In genomic region chr11:88167853-88168252, GRCh38 we compare ENCODE assay signal across 22 cellular contexts. TPM values are rescaled to one million over a fixed set of nuclear protein-coding genes. Genes with fewer than 3 reads are reported as not detected.
DNase-seq lines count a peak whose midpoint lies in the region; FAIRE-seq and TF ChIP-seq lines count a peak whose summit lies in the region.
"Had no signal": no experiment of that assay in that cellular context is flagged by ENCODE, and none has a peak within 500 bp of the region (broad histone marks: within the 10 kb centered on the region; RNA-seq: fewer than 3 reads in every experiment).

No MANE protein-coding gene starts in this region.

- H4K8ac ChIP-seq in H9 (replicated peaks; ENCODE audit: insufficient read length, low read depth, low read length): no peak overlapping the region

- no peak overlapping the region for H2BK12ac ChIP-seq in H9 (ENCODE audit: insufficient read length, low read depth, low read length)

- no peaks in the 10 kb centered on the region for H3K79me2 ChIP-seq in H9 (ENCODE audit: insufficient read depth, low read length)

- no peak overlapping the region for H2AK5ac ChIP-seq in H9 (ENCODE audit: insufficient read length, low read length)

- no peak overlapping the region for H3K27ac Mint-ChIP-seq in H9
- H3K27ac Mint-ChIP-seq: B cell; CD14-positive monocyte; CD4-positive, alpha-beta T cell; CD8-positive, alpha-beta memory T cell; HFFc6 had no signal

- H3K79me1 ChIP-seq in H9 (ENCODE audit: insufficient read depth, low read depth, low read length, poor library complexity, severe bottlenecking): no peaks in the 10 kb centered on the region

- no peaks in the 10 kb centered on the region for H3K23me2 ChIP-seq in H9 (ENCODE audit: insufficient read length, low read depth, low read length, poor library complexity, severe bottlenecking)

- H3K4me2 ChIP-seq in H9 (ENCODE audit: insufficient read depth, insufficient read length, low read length): no peak overlapping the region
- H3K4me2 ChIP-seq: BLaER1 treated with 17β-estradiol and CSF1 and Interleukin-3, amounts not matched to agents 10 nM and 100 nM had no signal

- no peaks in the 10 kb centered on the region for H3K4me1 ChIP-seq in H9 (ENCODE audit: insufficient read depth, low read length)
- H3K4me1 ChIP-seq: HAP-1 had no signal

- H3T11ph ChIP-seq in H9 (ENCODE audit: low read length): no peak overlapping the region

- H4K5ac ChIP-seq in H9 (ENCODE audit: insufficient read length, low read depth, low read length): no peak overlapping the region

- H3K27me3 Mint-ChIP-seq in H9 (ENCODE audit: low read depth): no peaks in the 10 kb centered on the region
- H3K27me3 Mint-ChIP-seq: CD4-positive, alpha-beta T cell had no signal

- DNase-seq in EH (ENCODE audit: low read depth): peak; percentile 41
- DNase-seq in ELR (ENCODE audit: low read depth): peak; percentile 6
- DNase-seq in epithelial cell of prostate (ENCODE audit: low read depth, low spot score): no peak
- peak; percentile 29 for DNase-seq in kidney tubule cell (ENCODE audit: low spot score)
- DNase-seq in H9: no peak
- DNase-seq in AG08396 (ENCODE audit: low spot score): no peak
- DNase-seq in dorsolateral prefrontal cortex: no peak
- DNase-seq in RCC 7860 (ENCODE audit: low spot score): no peak
- DNase-seq: CD4-positive, alpha-beta T cell; CD8-positive, alpha-beta memory T cell; DMS 273 treated with DMSO at 0.1 percent for 48 hours; DMS79; GM23248; HFFc6 had no signal

- peaks cover 0 to 6% (median 4%) of the 10 kb centered on the region in 3 experiments; a peak in 3 of 7 replicates for H3K36me3 Mint-ChIP-seq in H9 (ENCODE audit: insufficient read depth in 1 of 3, low read depth in 3 of 3)
- H3K36me3 Mint-ChIP-seq: CD14-positive monocyte; CD8-positive, alpha-beta memory T cell had no signal

- no peak overlapping the region for H3K18ac ChIP-seq in H9 (ENCODE audit: insufficient read length, low read depth, low read length)

- no peak overlapping the region for H3K23ac ChIP-seq in H9 (ENCODE audit: insufficient read length, low read depth, low read length)

- H3K4me3 Mint-ChIP-seq in H9: no peak overlapping the region
- H3K4me3 Mint-ChIP-seq: B cell; CD14-positive monocyte; CD4-positive, alpha-beta T cell; CD8-positive, alpha-beta memory T cell; HFFc6 had no signal

- H3K9me3 Mint-ChIP-seq in H9: no peaks in the 10 kb centered on the region
- H3K9me3 Mint-ChIP-seq: CD4-positive, alpha-beta T cell; CD8-positive, alpha-beta memory T cell; HFFc6 had no signal

- intact Hi-C loops in dorsolateral prefrontal cortex (cut with DNase I): no loop called here

- FAIRE-seq in RCC 7860 (lab: Jason Lieb, UNC): no peak
- FAIRE-seq: D721Med, G401.6, GM12892 had no signal

- no peak overlapping the region for H2BK15ac ChIP-seq in H9 (ENCODE audit: low read depth, low read length)

- no peak overlapping the region for H2AFZ ChIP-seq in H9 (ENCODE audit: low read length)
- H2AFZ ChIP-seq: GM23248 had no signal

- TF ChIP-seq CTCF in H9 (conservative IDR thresholded peaks at IDR 0.05): no peak
- TF ChIP-seq CTCF in dorsolateral prefrontal cortex (IDR thresholded peaks at IDR 0.05 in 54 of 56, conservative IDR thresholded peaks at IDR 0.05 in 2 of 56; ENCODE audit: low read depth in 1 of 56, partially characterized antibody in 56 of 56): no peak

- H3K4me3 ChIP-seq in dorsolateral prefrontal cortex: no peak overlapping the region
- H3K4me3 ChIP-seq: BLaER1 treated with 17β-estradiol and CSF1 and Interleukin-3, amounts not matched to agents 10 nM and 100 nM; GM23248; HAP-1 had no signal

- H3K27me3 ChIP-seq in H9 (ENCODE audit: insufficient read depth, low read length) (no peaks in the 10 kb centered on the region), dorsolateral prefrontal cortex (no peaks in the 10 kb centered on the region)
- H3K27me3 ChIP-seq: BLaER1 treated with 17β-estradiol and CSF1 and Interleukin-3, amounts not matched to agents 10 nM and 100 nM had no signal

- no peaks in the 10 kb centered on the region for H4K20me1 ChIP-seq in H9 (ENCODE audit: control insufficient read depth, insufficient read depth, insufficient read length)
- H4K20me1 ChIP-seq: BLaER1 treated with 17β-estradiol and CSF1 and Interleukin-3, amounts not matched to agents 10 nM and 100 nM had no signal

- peak overlapping the region; percentile 99 for H3K27ac ChIP-seq in epithelial cell of prostate
- H3K27ac ChIP-seq in H9 (ENCODE audit: insufficient read length, low read depth, low read length): no peak overlapping the region
- H3K27ac ChIP-seq in dorsolateral prefrontal cortex: no peak overlapping the region
- H3K27ac ChIP-seq: BLaER1 treated with 17β-estradiol and CSF1 and Interleukin-3, amounts not matched to agents 10 nM and 100 nM; GM23248 had no signal

- no peaks in the 10 kb centered on the region for H3K4me1 Mint-ChIP-seq in H9
- H3K4me1 Mint-ChIP-seq: B cell; CD14-positive monocyte; CD8-positive, alpha-beta memory T cell had no signal

- no peak overlapping the region for H3K14ac ChIP-seq in H9 (ENCODE audit: insufficient read depth, low read length)

- H3K56ac ChIP-seq in H9 (ENCODE audit: insufficient read length, low read depth, low read length): no peak overlapping the region

- H2BK120ac ChIP-seq in H9 (ENCODE audit: low read depth, low read length, poor library complexity, severe bottlenecking): no peak overlapping the region

- no peak overlapping the region for H3K9ac ChIP-seq in H9 (ENCODE audit: extremely low read depth, insufficient read length, low read length)
- H3K9ac ChIP-seq: BLaER1 treated with 17β-estradiol and CSF1 and Interleukin-3, amounts not matched to agents 10 nM and 100 nM; GM23248 had no signal

- no peak overlapping the region for H2BK20ac ChIP-seq in H9 (ENCODE audit: low read depth, low read length, poor library complexity, severe bottlenecking)

- H2BK5ac ChIP-seq in H9 (ENCODE audit: insufficient read length, low read length): no peak overlapping the region

- H3K9me3 ChIP-seq in H9 (ENCODE audit: control insufficient read depth, low read depth, low read length): no peaks in the 10 kb centered on the region
- H3K9me3 ChIP-seq: BLaER1 treated with 17β-estradiol and CSF1 and Interleukin-3, amounts not matched to agents 10 nM and 100 nM; HAP-1 had no signal

- H3K4ac ChIP-seq in H9 (ENCODE audit: low read depth, low read length): no peak overlapping the region

- H4K91ac ChIP-seq in H9 (ENCODE audit: insufficient read length, low read depth, low read length): no peak overlapping the region

RNA-seq across cellular contexts. Expression of gene RAB38, which starts 7.4 kb away (rescaled TPM):
- 18.7 and 19.3 TPM in 2 replicates for total RNA-seq in H9 (2021)
- total RNA-seq in dorsolateral prefrontal cortex: 1 to 10 TPM in 9 of 120 experiments, under 1 TPM in 64, not detected in 47; 0.32 to 3.0 (median 0.62) TPM
- total RNA-seq: A172, B cell had no signal

Comparison
In these comparisons a context has a peak if more than half of its experiments do, and no peak if none do; other contexts are left out.
1. DNase-seq: peak in EH (single experiment), ELR (single experiment) and kidney tubule cell (single experiment); none in epithelial cell of prostate (single experiment), H9 (single experiment), AG08396 (single experiment), dorsolateral prefrontal cortex (0 of 10) and RCC 7860 (single experiment).